27 cellular contexts compared by ENCODE assay signal in genomic region chr13:73179906-73180305, GRCh38.
"Had no signal": no experiment of that assay in that cellular context is flagged by ENCODE, and none has a peak within 500 bp of the region (broad histone marks: within the 10 kb centered on the region; RNA-seq: fewer than 3 reads in every experiment).

No MANE protein-coding gene starts in this region.

- H3K4me3 ChIP-seq: esophagus muscularis mucosa, gastrocnemius medialis, hepatocyte, ovary, prostate gland, smooth muscle cell, stomach, thyroid gland had no signal

- DNase-seq: activated B cell treated with CpG ODN at 0.5 μM for 24 hours; activated CD4-positive, alpha-beta T cell treated with anti-CD3 and anti-CD28 coated beads for 36 hours; activated CD8-positive, alpha-beta memory T cell treated with anti-CD3 and anti-CD28 coated beads, Interleukin-2, amount 10 ng/mL, durations not matched to agents 7 days and 5 days; activated CD8-positive, alpha-beta T cell treated with anti-CD3 and anti-CD28 coated beads, Interleukin-2, amount 10 ng/mL, durations not matched to agents 7 days and 5 days; activated T-cell treated with anti-CD3 and anti-CD28 coated beads, Interleukin-2, amount 50 U/mL, for 48 hours; aorta; brain microvascular endothelial cell; caudate nucleus; effector CD4-positive, alpha-beta T cell; gastrocnemius medialis; kidney; left colon; mammary epithelial cell; midbrain; naive thymus-derived CD4-positive, alpha-beta T cell; ovary; retina; stimulated activated CD4-positive, alpha-beta T cell treated with anti-CD3 and anti-CD28 coated beads, Interleukin-1b, Interleukin-23, amount 100 ng/mL, for 48 hours; stimulated activated CD4-positive, alpha-beta T cell treated with anti-CD3 and anti-CD28 coated beads, Interleukin-4, amount 100 ng/mL, for 4 hours; stimulated activated CD8-positive, alpha-beta memory T cell treated with anti-CD3 and anti-CD28 coated beads, Interleukin-4, amount 100 ng/mL, for 48 hours; stomach; T-helper 1 cell; thyroid gland had no signal

- H3K36me3 ChIP-seq: brain microvascular endothelial cell, esophagus muscularis mucosa, gastrocnemius medialis, ovary, prostate gland, stomach, thyroid gland had no signal

- H3K27ac ChIP-seq: brain microvascular endothelial cell, esophagus muscularis mucosa, gastrocnemius medialis, hepatocyte, ovary, prostate gland, stomach, thyroid gland had no signal

- H3K9me3 ChIP-seq: esophagus muscularis mucosa, gastrocnemius medialis, ovary, prostate gland, stomach, thyroid gland had no signal

- H3K4me1 ChIP-seq: esophagus muscularis mucosa, gastrocnemius medialis, prostate gland, stomach, thyroid gland had no signal
